ENCODE assay signal across 16 cellular contexts in the genomic region with DNA sequence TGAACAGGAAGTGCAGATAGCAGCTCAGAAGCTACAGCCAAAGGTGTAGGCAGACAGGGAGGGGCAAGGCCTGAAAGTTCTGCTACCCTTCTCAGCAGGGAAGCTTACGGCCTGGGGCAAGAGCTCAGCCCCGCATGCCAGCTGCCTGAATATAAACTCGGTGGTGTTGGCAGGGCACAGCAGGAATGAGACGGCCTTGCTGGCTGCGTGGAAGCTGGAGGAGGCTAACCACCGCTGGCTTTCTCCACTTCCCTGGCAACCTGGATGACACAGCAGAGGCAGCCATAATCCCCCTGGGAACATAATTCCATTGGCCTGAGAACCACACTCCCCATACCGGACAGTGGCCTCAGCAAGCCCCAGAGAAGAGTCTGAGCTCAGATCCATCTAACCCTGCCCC.
DNase-seq lines count a peak whose midpoint lies in the region; ATAC-seq and TF ChIP-seq lines count a peak whose summit lies in the region.
"Had no signal": no experiment of that assay in that cellular context is flagged by ENCODE, and none has a peak within 500 bp of the region (broad histone marks: within the 10 kb centered on the region; RNA-seq: fewer than 3 reads in every experiment).

No MANE protein-coding gene starts in this region.

- no peak for ATAC-seq in HG02571 (IDR thresholded peaks at IDR 0.05; ENCODE audit: unreplicated experiment)
- ATAC-seq in HG02588 (IDR thresholded peaks at IDR 0.05; ENCODE audit: unreplicated experiment): no peak
- ATAC-seq: gastroesophageal sphincter had no signal

- no peaks in the 10 kb centered on the region for H4K20me1 ChIP-seq in PC-9 (ENCODE audit: insufficient read depth)
- H4K20me1 ChIP-seq: BLaER1 had no signal

- H3K4me2 ChIP-seq in PC-9: peak overlapping the region; percentile 51
- H3K4me2 ChIP-seq: BLaER1 had no signal

- H3K4me1 ChIP-seq in PC-9 (replicated peaks; ENCODE audit: insufficient read depth): peaks cover 15% of the 10 kb centered on the region
- H3K4me1 ChIP-seq: BLaER1, gastroesophageal sphincter, right atrium auricular region, SJCRH30 had no signal

- POLR2A ChIA-PET in PC-9 (lab: Charles Lee; ENCODE audit: unreplicated experiment): no interaction called here

- no peaks in the 10 kb centered on the region for H3K27me3 ChIP-seq in PC-9 (ENCODE audit: insufficient read depth, low read depth)
- H3K27me3 ChIP-seq: BLaER1, gastroesophageal sphincter, right atrium auricular region, SJCRH30 had no signal

- no peaks in the 10 kb centered on the region for H3K79me2 ChIP-seq in PC-9 (ENCODE audit: low read depth)

- TF ChIP-seq CTCF in PC-9 (conservative IDR thresholded peaks at IDR 0.05): no peak

- CTCF ChIA-PET in PC-9 (lab: Charles Lee): no interaction called here

- intact Hi-C loops in PC-9 (cut with micrococcal nuclease; ENCODE audit: unreplicated experiment): loop anchor here (10.0 kb wide), 1 partner anchor 149 kb away; no protein-coding TSS in a partner anchor

- no peak overlapping the region for H3K4me3 ChIP-seq in PC-9
- H3K4me3 ChIP-seq: BLaER1, gastroesophageal sphincter, right atrium auricular region, SJCRH30 had no signal

- DNase-seq in ELR (ENCODE audit: low read depth): peak; percentile 4
- peak; percentile 48 to 71 for DNase-seq in PC-9
- DNase-seq in dedifferentiated amniotic fluid mesenchymal stem cell (ENCODE audit: extremely low spot score): peak; percentile 19
- DNase-seq in non-pigmented ciliary epithelial cell (ENCODE audit: low read depth): peak; percentile 9
- DNase-seq in NAMALWA (ENCODE audit: low spot score): no peak
- no peak for DNase-seq in activated CD4-positive, alpha-beta T cell treated with anti-CD3 and anti-CD28 coated beads, Interleukin-2, amount 50 U/mL, for 1 hour
- DNase-seq: GF-D8; HCEC 1CT; NCI-H526; stimulated activated naive CD4-positive, alpha-beta T cell treated with Interleukin-2 at 50 U/mL for 16 hours had no signal

- H3K27ac ChIP-seq in PC-9: peak overlapping the region; percentile 50
- H3K27ac ChIP-seq: BLaER1, gastroesophageal sphincter, right atrium auricular region, SJCRH30 had no signal

- no peaks in the 10 kb centered on the region for H3K36me3 ChIP-seq in PC-9 (ENCODE audit: low read depth)
- H3K36me3 ChIP-seq: BLaER1, gastroesophageal sphincter, right atrium auricular region, SJCRH30 had no signal

- no peaks in the 10 kb centered on the region for H3K9me3 ChIP-seq in PC-9 (ENCODE audit: insufficient read depth, low read depth)
- H3K9me3 ChIP-seq: BLaER1, gastroesophageal sphincter, SJCRH30 had no signal

- H3K9me2 ChIP-seq in PC-9 (ENCODE audit: insufficient read depth): no peaks in the 10 kb centered on the region

- no TSS peak for BruUV-seq in PC-9 (replicated peaks; lab: Mats Ljungman, UMichigan)

- H2AFZ ChIP-seq in PC-9: peak overlapping the region; percentile 74

- H3F3A ChIP-seq in PC-9 (ENCODE audit: insufficient read depth, low read depth): no peaks in the 10 kb centered on the region

Comparison
In these comparisons a context has a peak if more than half of its experiments do, and no peak if none do; other contexts are left out.
1. DNase-seq: peak in ELR (single experiment), PC-9 (2 of 2), dedifferentiated amniotic fluid mesenchymal stem cell (single experiment) and non-pigmented ciliary epithelial cell (single experiment); none in NAMALWA (single experiment) and activated CD4-positive, alpha-beta T cell treated with anti-CD3 and anti-CD28 coated beads, Interleukin-2, amount 50 U/mL, for 1 hour (single experiment).